1 cellular context compared by ENCODE assay signal in genomic region chr5:132298813-132299212, GRCh38.
TF ChIP-seq lines count a peak whose summit lies in the region.

No MANE protein-coding gene starts in this region.

TF ChIP-seq in K562, 482 proteins besides CTCF, POLR2A, EP300 and RAD21:
- TF ChIP-seq TEAD2 (tag; IDR thresholded peaks at IDR 0.05), result no peak
- no peak for TF ChIP-seq SIN3B (IDR thresholded peaks at IDR 0.05; ENCODE audit: low read depth)
- TF ChIP-seq HNRNPH1 (optimal IDR thresholded peaks at IDR 0.05; ENCODE audit: low read depth, low read length), result no peak
- TF ChIP-seq DNMT1 (IDR thresholded peaks at IDR 0.05), result no peak
- TF ChIP-seq OTX1 (CRISPR knock-in tag; IDR thresholded peaks at IDR 0.05), result no peak
- no peak for TF ChIP-seq ZNF280A (IDR thresholded peaks at IDR 0.05; ENCODE audit: low read depth, partially characterized antibody)
- no peak for TF ChIP-seq THRA (IDR thresholded peaks at IDR 0.05)
- no peak for TF ChIP-seq PHF21A (IDR thresholded peaks at IDR 0.05; ENCODE audit: borderline replicate concordance, low read depth)
- TF ChIP-seq ZNF57 (CRISPR knock-in tag; IDR thresholded peaks at IDR 0.05), result no peak
